In genomic region chr16:30922420-30922959, GRCh38 we compare ENCODE assay signal across 1 cellular context.
TF ChIP-seq lines count a peak whose summit lies in the region.

No MANE protein-coding gene starts in this region.

TF ChIP-seq in K562, 482 proteins besides CTCF, POLR2A, EP300 and RAD21 (continued from another document and continues in another):
- TF ChIP-seq E2F8 (IDR thresholded peaks at IDR 0.05; ENCODE audit: low read depth, partially characterized antibody) (peak; percentile 89), MIER1 (IDR thresholded peaks at IDR 0.05; ENCODE audit: low read depth) (no peak), BCL6 (CRISPR knock-in tag; IDR thresholded peaks at IDR 0.05) (peak; percentile 92), E2F3 (CRISPR knock-in tag; IDR thresholded peaks at IDR 0.05) (no peak), RBM39 (optimal IDR thresholded peaks at IDR 0.05; ENCODE audit: low read depth, low read length) (no peak), CHD4 (IDR thresholded peaks at IDR 0.05; ENCODE audit: insufficient read depth, insufficient replicate concordance, low read depth, low read length, poor library complexity, severe bottlenecking) (no peak), ZC3H11A (IDR thresholded peaks at IDR 0.05; ENCODE audit: low read depth, low read length) (no peak), KDM5B (IDR thresholded peaks at IDR 0.05; ENCODE audit: insufficient replicate concordance, low read depth, low read length) (no peak), NR0B1 (IDR thresholded peaks at IDR 0.05; ENCODE audit: partially characterized antibody) (no peak), LCOR (CRISPR knock-in tag; IDR thresholded peaks at IDR 0.05) (0 out of 2 replicates have a peak, but pooled peaks have one; percentile 40), ZNF79 (CRISPR knock-in tag; IDR thresholded peaks at IDR 0.05; ENCODE audit: low read depth) (no peak), ZNF609 (CRISPR knock-in tag; IDR thresholded peaks at IDR 0.05; ENCODE audit: borderline replicate concordance) (no peak), CBX2 (IDR thresholded peaks at IDR 0.05; ENCODE audit: insufficient read depth, low read length, poor library complexity, severe bottlenecking) (no peak), RNF219 (CRISPR knock-in tag; IDR thresholded peaks at IDR 0.05) (no peak), SMARCB1 (IDR thresholded peaks at IDR 0.05; ENCODE audit: insufficient read length, low read depth) (no peak), MXI1 (IDR thresholded peaks at IDR 0.05; ENCODE audit: low read depth, low read length) (peak; percentile 49; the same call in 1 of the 2 replicates), ZNF398 (CRISPR knock-in tag; IDR thresholded peaks at IDR 0.05) (no peak), CGGBP1 (CRISPR knock-in tag; IDR thresholded peaks at IDR 0.05) (no peak), NFIC (IDR thresholded peaks at IDR 0.05) (no peak), ZNF780A (CRISPR knock-in tag; IDR thresholded peaks at IDR 0.05) (no peak), ZBTB5 (IDR thresholded peaks at IDR 0.05) (no peak), GABPB1 (CRISPR knock-in tag; IDR thresholded peaks at IDR 0.05) (peak; percentile 96), PPARD (CRISPR knock-in tag; IDR thresholded peaks at IDR 0.05) (no peak), TCF7L2 (IDR thresholded peaks at IDR 0.05; ENCODE audit: low read depth, low read length) (no peak), NFATC3 (IDR thresholded peaks at IDR 0.05) (no peak), CREBBP (IDR thresholded peaks at IDR 0.05; ENCODE audit: low read depth, low read length) (no peak), SMARCA5 (IDR thresholded peaks at IDR 0.05) (no peak), RFX1 (IDR thresholded peaks at IDR 0.05) (no peak), ZKSCAN3 (CRISPR knock-in tag; IDR thresholded peaks at IDR 0.05) (no peak), FOXP4 (CRISPR knock-in tag; IDR thresholded peaks at IDR 0.05; ENCODE audit: borderline replicate concordance) (no peak), ESRRA (IDR thresholded peaks at IDR 0.05; ENCODE audit: borderline replicate concordance, low read depth) (no peak; the same call in 1 of the 2 replicates), POLR2B (IDR thresholded peaks at IDR 0.05; ENCODE audit: low read depth, partially characterized antibody) (no peak), BACH1 (tag; IDR thresholded peaks at IDR 0.05) (peak; percentile 80; the same call in 1 of the 2 replicates), ZNF41 (CRISPR knock-in tag; conservative IDR thresholded peaks at IDR 0.05) (no peak), ZNF311 (CRISPR knock-in tag; IDR thresholded peaks at IDR 0.05) (peak; percentile 87), SMARCC2 (IDR thresholded peaks at IDR 0.05; ENCODE audit: low read depth) (no peak), HDAC8 (tag; IDR thresholded peaks at IDR 0.05) (peak; percentile 73; the same call in 1 of the 2 replicates), NBN (IDR thresholded peaks at IDR 0.05; ENCODE audit: low read depth) (no peak), ZKSCAN8 (CRISPR knock-in tag; IDR thresholded peaks at IDR 0.05) (no peak), SRSF1 (IDR thresholded peaks at IDR 0.05; ENCODE audit: low read depth, low read length) (no peak), NR1H2 (CRISPR knock-in tag; IDR thresholded peaks at IDR 0.05) (no peak), MTA2 (IDR thresholded peaks at IDR 0.05; ENCODE audit: low read depth) (peak; percentile 90), ZBTB9 (CRISPR knock-in tag; IDR thresholded peaks at IDR 0.05) (peak; percentile 86; the same call in 1 of the 2 replicates), CCAR2 (IDR thresholded peaks at IDR 0.05; ENCODE audit: low read depth, low read length) (no peak)
